Comparison of ENCODE assay signal across 9 cellular contexts in genomic region chr12:107091381-107091780, GRCh38. TPM values are rescaled to one million over a fixed set of nuclear protein-coding genes. Genes with fewer than 3 reads are reported as not detected.
DNase-seq lines count a peak whose midpoint lies in the region; ATAC-seq, FAIRE-seq and TF ChIP-seq lines count a peak whose summit lies in the region.
"Had no signal": no experiment of that assay in that cellular context is flagged by ENCODE, and none has a peak within 500 bp of the region (broad histone marks: within the 10 kb centered on the region; RNA-seq: fewer than 3 reads in every experiment).

No MANE protein-coding gene starts in this region.

- TF ChIP-seq CTCF in A549 (IDR thresholded peaks at IDR 0.05), result no peak
- no peak for TF ChIP-seq CTCF in astrocyte of the spinal cord (IDR thresholded peaks at IDR 0.05; ENCODE audit: low read depth, low read length)
- no peak for TF ChIP-seq CTCF in left lung (IDR thresholded peaks at IDR 0.05)

- no peak for ATAC-seq in A549
- ATAC-seq in left lung, result no peak
- ATAC-seq in sciatic nerve, result no peak

- peak overlapping the region; percentile 81 for H3K4me2 ChIP-seq in A549

- H3K4me1 ChIP-seq in A549 (peaks cover 17% of the 10 kb centered on the region), left lung (peaks cover 0 to 28% of the 10 kb centered on the region in 2 donors)

- TF ChIP-seq RAD21 in A549 (conservative IDR thresholded peaks at IDR 0.05 in 1 of 2, IDR thresholded peaks at IDR 0.05 in 1 of 2), result no peak

- TF ChIP-seq POLR2A in A549 (IDR thresholded peaks at IDR 0.05; ENCODE audit: low read length), result no peak

- POLR2A ChIA-PET in A549 (lab: Yijun Ruan, JAX), result no interaction called here

- FAIRE-seq in A549 (lab: Jason Lieb, UNC), result no peak

- no peak for TF ChIP-seq EP300 in A549 (IDR thresholded peaks at IDR 0.05)

- in situ Hi-C loops in astrocyte of the spinal cord (cut with HindIII; ENCODE audit: low sequenced_read_pairs), result no loop called here

- H3K27me3 ChIP-seq in left lung, result peaks cover 0 to 5% of the 10 kb centered on the region in 2 donors

- intact Hi-C loops in left lung (cut with DNase I) (no loop called here), sciatic nerve (cut with DNase I) (no loop called here)

- H3K36me3 ChIP-seq in left lung, result no peaks in the 10 kb centered on the region

- CTCF ChIA-PET in A549 (lab: Yijun Ruan, JAX), result interaction anchor here (0.6 to 7.8 kb wide), 13 partner anchors 8 to 808 kb away, joined by 3 to 69 read pairs (median 3); no protein-coding TSS in a partner anchor

- peak overlapping the region; percentile 18; the same call in 2 of the 3 replicates for H3K4me3 ChIP-seq in A549
- H3K4me3 ChIP-seq in astrocyte of the spinal cord (ENCODE audit: low read depth, low read length), result peak overlapping the region; percentile 64
- H3K4me3 ChIP-seq in left lung, result peak overlapping the region; percentile 87 to 99

- H3K27ac ChIP-seq in A549 (peak overlapping the region in 1 of 2 experiments; percentile 15; a peak in 1 of 6 replicates), left lung (peak overlapping the region; percentile 95 to 98)

- H3K9me3 ChIP-seq in A549 (0 out of 3 replicates have a peak, but pooled peaks cover under 1% of the 10 kb centered on the region), left lung (no peaks in the 10 kb centered on the region)

- peak in 1 of 2 experiments; percentile 18 for DNase-seq in A549 (ENCODE audit: low read depth in 1 of 2, low spot score in 1 of 2)
- peak; percentile 36 for DNase-seq in HT-29 (ENCODE audit: low spot score)
- peak; percentile 64 for DNase-seq in astrocyte of the spinal cord (ENCODE audit: low read depth, low spot score)
- DNase-seq in left lung, result no peak
- no peak for DNase-seq in NCI-H2107 treated with DMSO at 0.1 percent for 48 hours (lab: John Stamatoyannopoulos, UW; ENCODE audit: unreplicated experiment)
- DNase-seq in sciatic nerve (ENCODE audit: low spot score), result no peak
- no peak for DNase-seq in hypothalamus (lab: John Stamatoyannopoulos, UW)
- DNase-seq in NCI-H128 (lab: John Stamatoyannopoulos, UW; ENCODE audit: unreplicated experiment), result no peak
- DNase-seq: NK-92 treated with Interleukin-12 subunit alpha and Interleukin-12 subunit beta, amount 100 ng/mL, for 24 hours had no signal

- 31% methylated on average over 4 of the region's 4 CpGs for WGBS in A549 (ENCODE audit: missing lambda C conversion rate)

TF ChIP-seq in A549, 52 proteins besides CTCF, POLR2A, EP300 and RAD21:
- TF ChIP-seq RCOR1 (IDR thresholded peaks at IDR 0.05; ENCODE audit: low read depth, low read length) (no peak), EHMT2 (IDR thresholded peaks at IDR 0.05; ENCODE audit: low read depth) (no peak), NFE2L2 (conservative IDR thresholded peaks at IDR 0.05; ENCODE audit: low read length) (no peak), BCL3 (IDR thresholded peaks at IDR 0.05) (no peak), TFCP2L1 (CRISPR knock-in tag; IDR thresholded peaks at IDR 0.05) (no peak), HOXB5 (CRISPR knock-in tag; IDR thresholded peaks at IDR 0.05) (no peak), ZFP36 (IDR thresholded peaks at IDR 0.05; ENCODE audit: borderline replicate concordance, partially characterized antibody) (no peak), FOXS1 (CRISPR knock-in tag; IDR thresholded peaks at IDR 0.05) (no peak), CHD2 (IDR thresholded peaks at IDR 0.05; ENCODE audit: low read length, partially characterized antibody) (no peak), ZSCAN20 (CRISPR knock-in tag; IDR thresholded peaks at IDR 0.05) (no peak)
- TF ChIP-seq, protein P1, sequence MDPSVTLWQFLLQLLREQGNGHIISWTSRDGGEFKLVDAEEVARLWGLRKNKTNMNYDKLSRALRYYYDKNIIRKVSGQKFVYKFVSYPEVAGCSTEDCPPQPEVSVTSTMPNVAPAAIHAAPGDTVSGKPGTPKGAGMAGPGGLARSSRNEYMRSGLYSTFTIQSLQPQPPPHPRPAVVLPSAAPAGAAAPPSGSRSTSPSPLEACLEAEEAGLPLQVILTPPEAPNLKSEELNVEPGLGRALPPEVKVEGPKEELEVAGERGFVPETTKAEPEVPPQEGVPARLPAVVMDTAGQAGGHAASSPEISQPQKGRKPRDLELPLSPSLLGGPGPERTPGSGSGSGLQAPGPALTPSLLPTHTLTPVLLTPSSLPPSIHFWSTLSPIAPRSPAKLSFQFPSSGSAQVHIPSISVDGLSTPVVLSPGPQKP (IDR thresholded peaks at IDR 0.05; ENCODE audit: low read depth, low read length), result no peak
TF ChIP-seq in A549: peak in this region for 0.

RNA-seq across cellular contexts. Expression of gene CRY1, which starts 2.0 kb away (rescaled TPM):
- polyA plus RNA-seq in A549 (2011; rRNA removed) (17.6 and 26.1 TPM in 2 replicates), A549 (2017; fragmentation: RNase III; extraction: RNeasy Plus Mini Kit Qiagen cat#74134 plus additional on column Dnase treatment) (14.9 to 16.1 TPM (median 15.8 TPM) in 3 replicates)
- 7.5 and 13.2 TPM in 2 replicates for polyA plus RNA-seq in A549 (2012; cell fraction: cytosol; rRNA removed)
- 19.7 and 21.9 TPM in 2 replicates for polyA plus RNA-seq in A549 (2012; cell fraction: nucleus; rRNA removed)
- polyA minus RNA-seq in A549 (2011; rRNA and poly(A)+ RNA removed), result 9.5 and 10.3 TPM in 2 replicates
- total RNA-seq in HT-29 (2014; rRNA removed; shearing (Covaris generic)), result 24.4 and 27.1 TPM in 2 replicates
- total RNA-seq in left lung (10 to 100 TPM; 19.4 to 22.6 TPM), sciatic nerve (20.2 TPM)

Comparison
In these comparisons a context has a peak if more than half of its experiments do, and no peak if none do; other contexts are left out.
1. DNase-seq: peak in HT-29 (single experiment) and astrocyte of the spinal cord (single experiment); none in left lung (0 of 2), NCI-H2107 treated with DMSO at 0.1 percent for 48 hours (single experiment), sciatic nerve (single experiment), hypothalamus (0 of 51) and NCI-H128 (single experiment).
2. H3K4me3 ChIP-seq: peak in every context shown above with its lines; median percentile 93 in left lung; 64 in astrocyte of the spinal cord; 18 in A549.